In the genomic region with DNA sequence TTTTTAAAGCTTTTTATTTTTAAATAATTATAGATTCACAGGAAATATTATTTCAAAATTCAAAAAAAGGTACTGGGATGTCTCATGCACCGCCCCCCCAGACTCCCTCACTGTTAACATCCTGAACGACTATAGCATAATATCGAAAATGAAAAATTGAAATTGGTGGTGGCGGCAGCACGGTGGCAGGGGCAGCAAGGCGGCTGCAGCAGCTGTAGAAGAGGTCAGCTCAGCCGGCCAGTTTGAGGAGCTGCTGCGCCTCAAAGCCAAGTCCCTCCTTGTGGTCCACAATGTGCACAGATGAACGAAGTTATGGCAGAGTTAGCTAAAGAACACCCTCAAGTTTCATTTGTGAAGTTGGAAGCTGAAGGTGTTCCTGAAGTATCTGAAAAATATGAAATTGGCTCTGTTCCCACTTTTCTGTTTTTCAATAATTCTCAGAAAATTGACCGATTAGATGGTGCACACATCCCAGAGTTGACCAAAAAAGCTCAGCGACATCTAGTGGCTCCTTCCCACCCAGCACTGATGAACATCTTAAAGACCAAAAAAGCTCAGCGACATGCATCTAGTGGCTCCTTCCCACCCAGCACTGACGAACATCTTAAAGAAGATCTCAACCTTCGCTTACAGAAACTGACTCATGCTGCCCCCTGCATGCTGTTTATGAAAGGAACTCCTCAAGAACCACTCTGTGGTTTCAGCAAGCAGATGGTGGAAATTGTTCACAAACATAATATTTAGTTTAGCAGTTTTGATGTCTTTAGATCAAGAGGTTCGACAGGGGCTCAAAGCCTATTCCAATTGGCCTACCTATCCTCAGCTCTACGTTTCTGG, we compare ENCODE assay signal across 2 cellular contexts.
TF ChIP-seq lines count a peak whose summit lies in the region.

No MANE protein-coding gene starts in this region.

TF ChIP-seq in IMR-90, 13 proteins besides CTCF, POLR2A, EP300 and RAD21:
- TF ChIP-seq RFX5 (IDR thresholded peaks at IDR 0.05; ENCODE audit: low read depth, low read length) (no peak), BHLHE40 (IDR thresholded peaks at IDR 0.05; ENCODE audit: low read depth, low read length) (peak; percentile 38; the same call in 1 of the 2 replicates), RCOR1 (IDR thresholded peaks at IDR 0.05; ENCODE audit: insufficient replicate concordance, low read length) (peak; percentile 25), MAZ (IDR thresholded peaks at IDR 0.05; ENCODE audit: borderline replicate concordance, low read depth, low read length) (peak; percentile 43; the same call in 1 of the 2 replicates), FOS (IDR thresholded peaks at IDR 0.05; ENCODE audit: low read depth, low read length) (peak; percentile 52; the same call in 1 of the 2 replicates), MXI1 (IDR thresholded peaks at IDR 0.05; ENCODE audit: borderline replicate concordance, low read depth, low read length) (no peak), SMC3 (IDR thresholded peaks at IDR 0.05; ENCODE audit: low read depth, low read length) (peak; percentile 85), CEBPB (IDR thresholded peaks at IDR 0.05; ENCODE audit: low read depth, low read length) (no peak)
- TF ChIP-seq, protein P1, sequence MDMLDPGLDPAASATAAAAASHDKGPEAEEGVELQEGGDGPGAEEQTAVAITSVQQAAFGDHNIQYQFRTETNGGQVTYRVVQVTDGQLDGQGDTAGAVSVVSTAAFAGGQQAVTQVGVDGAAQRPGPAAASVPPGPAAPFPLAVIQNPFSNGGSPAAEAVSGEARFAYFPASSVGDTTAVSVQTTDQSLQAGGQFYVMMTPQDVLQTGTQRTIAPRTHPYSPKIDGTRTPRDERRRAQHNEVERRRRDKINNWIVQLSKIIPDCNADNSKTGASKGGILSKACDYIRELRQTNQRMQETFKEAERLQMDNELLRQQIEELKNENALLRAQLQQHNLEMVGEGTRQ (IDR thresholded peaks at IDR 0.05; ENCODE audit: low read depth, low read length), result no peak
- TF ChIP-seq, protein P2, sequence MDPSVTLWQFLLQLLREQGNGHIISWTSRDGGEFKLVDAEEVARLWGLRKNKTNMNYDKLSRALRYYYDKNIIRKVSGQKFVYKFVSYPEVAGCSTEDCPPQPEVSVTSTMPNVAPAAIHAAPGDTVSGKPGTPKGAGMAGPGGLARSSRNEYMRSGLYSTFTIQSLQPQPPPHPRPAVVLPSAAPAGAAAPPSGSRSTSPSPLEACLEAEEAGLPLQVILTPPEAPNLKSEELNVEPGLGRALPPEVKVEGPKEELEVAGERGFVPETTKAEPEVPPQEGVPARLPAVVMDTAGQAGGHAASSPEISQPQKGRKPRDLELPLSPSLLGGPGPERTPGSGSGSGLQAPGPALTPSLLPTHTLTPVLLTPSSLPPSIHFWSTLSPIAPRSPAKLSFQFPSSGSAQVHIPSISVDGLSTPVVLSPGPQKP (IDR thresholded peaks at IDR 0.05; ENCODE audit: borderline replicate concordance, low read depth, low read length), result no peak

TF ChIP-seq in GM12878, 131 proteins besides CTCF, POLR2A, EP300 and RAD21:
- TF ChIP-seq, protein P3, sequence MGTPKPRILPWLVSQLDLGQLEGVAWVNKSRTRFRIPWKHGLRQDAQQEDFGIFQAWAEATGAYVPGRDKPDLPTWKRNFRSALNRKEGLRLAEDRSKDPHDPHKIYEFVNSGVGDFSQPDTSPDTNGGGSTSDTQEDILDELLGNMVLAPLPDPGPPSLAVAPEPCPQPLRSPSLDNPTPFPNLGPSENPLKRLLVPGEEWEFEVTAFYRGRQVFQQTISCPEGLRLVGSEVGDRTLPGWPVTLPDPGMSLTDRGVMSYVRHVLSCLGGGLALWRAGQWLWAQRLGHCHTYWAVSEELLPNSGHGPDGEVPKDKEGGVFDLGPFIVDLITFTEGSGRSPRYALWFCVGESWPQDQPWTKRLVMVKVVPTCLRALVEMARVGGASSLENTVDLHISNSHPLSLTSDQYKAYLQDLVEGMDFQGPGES (IDR thresholded peaks at IDR 0.05), result no peak
- TF ChIP-seq, protein P1 (IDR thresholded peaks at IDR 0.05; ENCODE audit: borderline replicate concordance, low read depth, low read length), result no peak
- TF ChIP-seq RUNX3 (IDR thresholded peaks at IDR 0.05; ENCODE audit: low read length) (peak; percentile 31; the same call in 1 of the 2 replicates), DPF2 (IDR thresholded peaks at IDR 0.05) (no peak), NRF1 (conservative IDR thresholded peaks at IDR 0.05; ENCODE audit: low read depth, low read length) (no peak), SMC3 (IDR thresholded peaks at IDR 0.05; ENCODE audit: borderline replicate concordance, low read length) (peak; percentile 63), ZBED1 (IDR thresholded peaks at IDR 0.05; ENCODE audit: borderline replicate concordance) (no peak), NFYA (IDR thresholded peaks at IDR 0.05; ENCODE audit: borderline replicate concordance, low read depth, low read length) (no peak), PAX8 (IDR thresholded peaks at IDR 0.05) (no peak), STAT1 (conservative IDR thresholded peaks at IDR 0.05) (0 out of 2 replicates have a peak, but pooled peaks have one; percentile 18), CHD1 (IDR thresholded peaks at IDR 0.05; ENCODE audit: low read depth, low read length) (no peak), BMI1 (IDR thresholded peaks at IDR 0.05; ENCODE audit: borderline replicate concordance) (no peak), STAT3 (IDR thresholded peaks at IDR 0.05; ENCODE audit: low read depth, low read length) (no peak), KDM1A (IDR thresholded peaks at IDR 0.05; ENCODE audit: borderline replicate concordance) (no peak), ASH2L (IDR thresholded peaks at IDR 0.05; ENCODE audit: borderline replicate concordance, low read depth) (no peak)
- TF ChIP-seq, protein P4, sequence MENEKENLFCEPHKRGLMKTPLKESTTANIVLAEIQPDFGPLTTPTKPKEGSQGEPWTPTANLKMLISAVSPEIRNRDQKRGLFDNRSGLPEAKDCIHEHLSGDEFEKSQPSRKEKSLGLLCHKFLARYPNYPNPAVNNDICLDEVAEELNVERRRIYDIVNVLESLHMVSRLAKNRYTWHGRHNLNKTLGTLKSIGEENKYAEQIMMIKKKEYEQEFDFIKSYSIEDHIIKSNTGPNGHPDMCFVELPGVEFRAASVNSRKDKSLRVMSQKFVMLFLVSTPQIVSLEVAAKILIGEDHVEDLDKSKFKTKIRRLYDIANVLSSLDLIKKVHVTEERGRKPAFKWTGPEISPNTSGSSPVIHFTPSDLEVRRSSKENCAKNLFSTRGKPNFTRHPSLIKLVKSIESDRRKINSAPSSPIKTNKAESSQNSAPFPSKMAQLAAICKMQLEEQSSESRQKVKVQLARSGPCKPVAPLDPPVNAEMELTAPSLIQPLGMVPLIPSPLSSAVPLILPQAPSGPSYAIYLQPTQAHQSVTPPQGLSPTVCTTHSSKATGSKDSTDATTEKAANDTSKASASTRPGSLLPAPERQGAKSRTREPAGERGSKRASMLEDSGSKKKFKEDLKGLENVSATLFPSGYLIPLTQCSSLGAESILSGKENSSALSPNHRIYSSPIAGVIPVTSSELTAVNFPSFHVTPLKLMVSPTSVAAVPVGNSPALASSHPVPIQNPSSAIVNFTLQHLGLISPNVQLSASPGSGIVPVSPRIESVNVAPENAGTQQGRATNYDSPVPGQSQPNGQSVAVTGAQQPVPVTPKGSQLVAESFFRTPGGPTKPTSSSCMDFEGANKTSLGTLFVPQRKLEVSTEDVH (IDR thresholded peaks at IDR 0.05; ENCODE audit: low read depth, partially characterized antibody), result no peak
